Comparison of ENCODE assay signal across 9 cellular contexts in genomic region chr6:19837511-19838441, GRCh38. TPM values are rescaled to one million over a fixed set of nuclear protein-coding genes. Genes with fewer than 3 reads are reported as not detected.
DNase-seq lines count a peak whose midpoint lies in the region; ATAC-seq and TF ChIP-seq lines count a peak whose summit lies in the region.
"Had no signal": no experiment of that assay in that cellular context is flagged by ENCODE, and none has a peak within 500 bp of the region (broad histone marks: within the 10 kb centered on the region; RNA-seq: fewer than 3 reads in every experiment).

No MANE protein-coding gene starts in this region.

- peaks cover 43% of the 10 kb centered on the region for H3K27me3 Mint-ChIP-seq in activated CD8-positive, alpha-beta T cell treated with anti-CD3 and anti-CD28 coated beads for 36 hours

- no peak for TF ChIP-seq POLR2A in ovary (IDR thresholded peaks at IDR 0.05)

- peak overlapping the region; percentile 89 for H2AFZ ChIP-seq in PC-9

- H3K9me3 Mint-ChIP-seq in activated CD8-positive, alpha-beta T cell treated with anti-CD3 and anti-CD28 coated beads for 36 hours, result no peaks in the 10 kb centered on the region

- peaks cover 3% of the 10 kb centered on the region for H3K36me3 Mint-ChIP-seq in activated CD8-positive, alpha-beta T cell treated with anti-CD3 and anti-CD28 coated beads for 36 hours (ENCODE audit: low read depth)
- H3K36me3 Mint-ChIP-seq: IgD-negative memory B cell had no signal

- TF ChIP-seq CTCF in PC-9 (conservative IDR thresholded peaks at IDR 0.05) (no peak), ovary (IDR thresholded peaks at IDR 0.05) (no peak)
- TF ChIP-seq CTCF in activated CD8-positive, alpha-beta T cell treated with anti-CD3 and anti-CD28 coated beads for 36 hours (IDR thresholded peaks at IDR 0.05), result no peak

- TF ChIP-seq EP300 in ovary (IDR thresholded peaks at IDR 0.05), result no peak

- intact Hi-C loops in PC-9 (cut with micrococcal nuclease; ENCODE audit: unreplicated experiment), result loop anchor here (1.0 to 10.0 kb wide), 4 partner anchors 33 to 573 kb away; no protein-coding TSS in a partner anchor
- intact Hi-C loops in ovary (cut with DNase I), result loop anchor here in 1 of 4 donors (5.0 kb wide), 1 partner anchor 35 kb away; no protein-coding TSS in a partner anchor
- intact Hi-C loops in activated CD8-positive, alpha-beta T cell treated with anti-CD3 and anti-CD28 coated beads for 36 hours (cut with micrococcal nuclease), result no loop called here

- H3K79me2 ChIP-seq in PC-9 (ENCODE audit: low read depth), result no peaks in the 10 kb centered on the region

- H3K27me3 ChIP-seq in PC-9 (ENCODE audit: insufficient read depth, low read depth) (peaks cover 17% of the 10 kb centered on the region), ovary (no peaks in the 10 kb centered on the region)

- POLR2A ChIA-PET in PC-9 (lab: Charles Lee; ENCODE audit: unreplicated experiment), result interaction anchor here (0.7 to 1.0 kb wide), 3 partner anchors 81 to 1973 kb away, joined by 3 to 12 read pairs (median 4); no protein-coding TSS in a partner anchor
- POLR2A ChIA-PET in activated CD8-positive, alpha-beta T cell treated with anti-CD3 and anti-CD28 coated beads for 36 hours (lab: Charles Lee), result no interaction called here

- DNase-seq in GM03348 (ENCODE audit: low spot score), result peak; percentile 64
- peak in 1 of 2 experiments; percentile 51 for DNase-seq in PC-9
- DNase-seq in foreskin melanocyte, result peak; percentile 22
- DNase-seq in ovary, result peak; percentile 18 to 67 (median 38)
- no peak for DNase-seq in activated CD8-positive, alpha-beta T cell treated with anti-CD3 and anti-CD28 coated beads for 36 hours
- no peak for DNase-seq in globus pallidus (ENCODE audit: low spot score)
- DNase-seq in activated naive CD4-positive, alpha-beta T cell treated with Interleukin-2 at 50 U/mL for 16 hours, result no peak

- no peak for ATAC-seq in GM21526 (IDR thresholded peaks at IDR 0.05; ENCODE audit: low FRiP score, unreplicated experiment)
- no peak for ATAC-seq in activated CD8-positive, alpha-beta T cell treated with anti-CD3 and anti-CD28 coated beads for 36 hours

- H3K4me2 ChIP-seq in PC-9, result peak overlapping the region; percentile 89

- H3K4me3 ChIP-seq in PC-9, result peak overlapping the region; percentile 66
- peak overlapping the region; percentile 91 for H3K4me3 ChIP-seq in ovary

- peaks cover 4% of the 10 kb centered on the region for H3K4me1 Mint-ChIP-seq in activated CD8-positive, alpha-beta T cell treated with anti-CD3 and anti-CD28 coated beads for 36 hours (ENCODE audit: low read depth)

- WGBS in ovary, 3 donors, result 0 to 2% (median 1%) methylated on average over 70 to 122 of the region's 122 CpGs

- no peaks in the 10 kb centered on the region for H3K9me3 ChIP-seq in PC-9 (ENCODE audit: insufficient read depth, low read depth)
- H3K9me3 ChIP-seq in ovary, result no peaks in the 10 kb centered on the region

- H3K27ac ChIP-seq in PC-9 (no peak overlapping the region), ovary (peak overlapping the region; percentile 65 to 88)

- no peaks in the 10 kb centered on the region for H4K20me1 ChIP-seq in PC-9 (ENCODE audit: insufficient read depth)

- no TSS peak for BruUV-seq in PC-9 (replicated peaks; lab: Mats Ljungman, UMichigan)

- no peak overlapping the region for H3K27ac Mint-ChIP-seq in activated CD8-positive, alpha-beta T cell treated with anti-CD3 and anti-CD28 coated beads for 36 hours
- H3K27ac Mint-ChIP-seq: IgD-negative memory B cell had no signal

- CTCF ChIA-PET in PC-9 (lab: Charles Lee), result no interaction called here
- CTCF ChIA-PET in activated CD8-positive, alpha-beta T cell treated with anti-CD3 and anti-CD28 coated beads for 36 hours (lab: Charles Lee), result no interaction called here

- H3K4me3 Mint-ChIP-seq in activated CD8-positive, alpha-beta T cell treated with anti-CD3 and anti-CD28 coated beads for 36 hours, result no peak overlapping the region
- H3K4me3 Mint-ChIP-seq: IgD-negative memory B cell had no signal

- H3K4me1 ChIP-seq in PC-9 (replicated peaks; ENCODE audit: insufficient read depth) (peaks cover 13% of the 10 kb centered on the region), ovary (ENCODE audit: insufficient read depth) (no peaks in the 10 kb centered on the region)

- H3K36me3 ChIP-seq in PC-9 (ENCODE audit: low read depth) (no peaks in the 10 kb centered on the region), ovary (no peaks in the 10 kb centered on the region)

- H3F3A ChIP-seq in PC-9 (ENCODE audit: insufficient read depth, low read depth), result peaks cover 5% of the 10 kb centered on the region; the same call in 1 of the 2 replicates

- no peaks in the 10 kb centered on the region for H3K9me2 ChIP-seq in PC-9 (ENCODE audit: insufficient read depth)

RNA-seq across cellular contexts. Expression of gene ID4, which starts 0.6 kb away (rescaled TPM):
- total RNA-seq in PC-9 (2021) (4.4 and 5.9 TPM in 2 replicates), ovary (100 to 1,000 TPM in 1 of 7 donors, 10 to 100 TPM in 5, 1 to 10 TPM in 1; 9.9 to 169 (median 49.2) TPM)
- 10 to 100 TPM; 40.6 to 63.9 TPM for polyA plus RNA-seq in ovary
- not detected for total RNA-seq in activated CD8-positive, alpha-beta T cell treated with anti-CD3 and anti-CD28 coated beads for 36 hours
- polyA plus RNA-seq: IgD-negative memory B cell had no signal

Comparison
In these comparisons a context has a peak if more than half of its experiments do, and no peak if none do; other contexts are left out.
1. DNase-seq: peak in GM03348 (single experiment), foreskin melanocyte (single experiment) and ovary (5 of 5); none in activated CD8-positive, alpha-beta T cell treated with anti-CD3 and anti-CD28 coated beads for 36 hours (single experiment), globus pallidus (single experiment) and activated naive CD4-positive, alpha-beta T cell treated with Interleukin-2 at 50 U/mL for 16 hours (single experiment).